Comparison of ENCODE assay signal across 17 cellular contexts in genomic region chr2:190987116-190987515, GRCh38.
"Had no signal": no experiment of that assay in that cellular context is flagged by ENCODE, and none has a peak within 500 bp of the region (broad histone marks: within the 10 kb centered on the region; RNA-seq: fewer than 3 reads in every experiment).

No MANE protein-coding gene starts in this region.

- H3K4me3 Mint-ChIP-seq: activated CD4-positive, alpha-beta memory T cell treated with anti-CD3 and anti-CD28 coated beads for 36 hours; activated T-cell treated with anti-CD3 and anti-CD28 coated beads, Interleukin-2, amount 50 U/mL, for 4 hours; nephron progenitor cell; stimulated activated naive B cell treated with anti-CD40 and anti-IgM and Interleukin-4, amounts not matched to agents 10 μg/mL and 1 μg/mL and 100 μg/mL, for 72 hours had no signal

- H3K27ac ChIP-seq: lower lobe of right lung, thyroid gland had no signal

- FAIRE-seq: bronchial epithelial cell, frontal cortex, keratinocyte, TTC549 had no signal

- DNase-seq: activated CD4-positive, alpha-beta memory T cell treated with anti-CD3 and anti-CD28 coated beads for 36 hours; activated T-cell treated with anti-CD3 and anti-CD28 coated beads, Interleukin-2, amount 50 U/mL, for 4 hours; effector CD4-positive, alpha-beta T cell; head of caudate nucleus; lower lobe of right lung; nephron progenitor cell; occipital lobe; posterior cingulate gyrus; retina; spleen; stimulated activated CD4-positive, alpha-beta T cell treated with anti-CD3 and anti-CD28 coated beads, Interleukin-4, amount 100 ng/mL, for 4 hours; stimulated activated naive B cell treated with anti-CD40 and anti-IgM and Interleukin-4, amounts not matched to agents 10 μg/mL and 1 μg/mL and 100 μg/mL, for 72 hours; thyroid gland had no signal

- H3K27me3 Mint-ChIP-seq: activated CD4-positive, alpha-beta memory T cell treated with anti-CD3 and anti-CD28 coated beads for 36 hours; stimulated activated naive B cell treated with anti-CD40 and anti-IgM and Interleukin-4, amounts not matched to agents 10 μg/mL and 1 μg/mL and 100 μg/mL, for 72 hours had no signal

- ATAC-seq: activated T-cell treated with anti-CD3 and anti-CD28 coated beads, Interleukin-2, amount 50 U/mL, for 4 hours; lower lobe of right lung; stimulated activated naive B cell treated with anti-CD40 and anti-IgM and Interleukin-4, amounts not matched to agents 10 μg/mL and 1 μg/mL and 100 μg/mL, for 72 hours had no signal

- H3K4me1 ChIP-seq: lower lobe of right lung, thyroid gland had no signal

- H3K27me3 ChIP-seq: spleen, thyroid gland had no signal

- H3K9me3 ChIP-seq: lower lobe of right lung, spleen, thyroid gland had no signal

- H3K4me3 ChIP-seq: lower lobe of right lung, spleen, thyroid gland had no signal

- H3K9me3 Mint-ChIP-seq: activated CD4-positive, alpha-beta memory T cell treated with anti-CD3 and anti-CD28 coated beads for 36 hours; activated T-cell treated with anti-CD3 and anti-CD28 coated beads, Interleukin-2, amount 50 U/mL, for 4 hours; stimulated activated naive B cell treated with anti-CD40 and anti-IgM and Interleukin-4, amounts not matched to agents 10 μg/mL and 1 μg/mL and 100 μg/mL, for 72 hours had no signal

- H3K27ac Mint-ChIP-seq: nephron progenitor cell; stimulated activated naive B cell treated with anti-CD40 and anti-IgM and Interleukin-4, amounts not matched to agents 10 μg/mL and 1 μg/mL and 100 μg/mL, for 72 hours had no signal
